Comparison of ENCODE assay signal across 27 cellular contexts in the genomic region with DNA sequence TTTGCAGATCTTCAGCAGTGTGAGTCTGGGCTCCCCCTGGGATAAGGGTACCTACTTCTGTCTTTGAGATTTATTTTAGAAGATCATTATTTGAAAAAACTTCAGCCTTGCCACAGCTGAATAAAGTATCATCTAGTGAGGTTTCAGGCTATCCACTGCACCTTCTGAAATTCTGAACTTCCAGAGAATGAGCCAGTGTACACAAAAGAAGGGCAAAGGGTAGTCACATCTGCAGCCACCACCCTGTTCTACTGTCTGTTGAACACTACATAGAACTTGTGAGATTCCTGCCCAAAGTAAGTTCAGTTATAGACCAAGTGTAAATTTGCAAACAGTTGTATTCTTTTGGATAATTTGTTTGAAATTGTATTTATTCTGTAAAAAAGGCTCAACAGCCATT. TPM values are rescaled to one million over a fixed set of nuclear protein-coding genes. Genes with fewer than 3 reads are reported as not detected.
DNase-seq lines count a peak whose midpoint lies in the region; ATAC-seq and TF ChIP-seq lines count a peak whose summit lies in the region.
"Had no signal": no experiment of that assay in that cellular context is flagged by ENCODE, and none has a peak within 500 bp of the region (broad histone marks: within the 10 kb centered on the region; RNA-seq: fewer than 3 reads in every experiment).

No MANE protein-coding gene starts in this region.

- H3K27me3 ChIP-seq in OCI-LY1 (ENCODE audit: insufficient read depth, low read length) = no peaks in the 10 kb centered on the region
- no peaks in the 10 kb centered on the region for H3K27me3 ChIP-seq in sigmoid colon
- H3K27me3 ChIP-seq: MG63, Peyer's patch, SJCRH30 had no signal

- H3K4me1 ChIP-seq in OCI-LY1 (ENCODE audit: insufficient read depth, low read length, severe bottlenecking) (peaks cover 31% of the 10 kb centered on the region), sigmoid colon (no peaks in the 10 kb centered on the region)

- TF ChIP-seq POLR2A in sigmoid colon (IDR thresholded peaks at IDR 0.05) = no peak

- H3F3A ChIP-seq in OCI-LY1 (ENCODE audit: insufficient read depth, low read length) = no peaks in the 10 kb centered on the region

- H3K4me3 ChIP-seq in OCI-LY1 (ENCODE audit: low read depth, low read length, poor library complexity, severe bottlenecking) = no peak overlapping the region
- H3K4me3 ChIP-seq in sigmoid colon = no peak overlapping the region
- H3K4me3 ChIP-seq: GM12878, K562, MG63, Peyer's patch, SJCRH30 had no signal

- H3K27ac Mint-ChIP-seq in activated T-cell treated with anti-CD3 and anti-CD28 coated beads, Interleukin-2, amount 50 U/mL, for 24 hours = peak overlapping the region; percentile 12
- H3K27ac Mint-ChIP-seq in T-helper 17 cell = no peak overlapping the region

- H3K9me3 ChIP-seq in OCI-LY1 (ENCODE audit: low read length) (no peaks in the 10 kb centered on the region), sigmoid colon (no peaks in the 10 kb centered on the region), T-helper 17 cell (ENCODE audit: control insufficient read depth, low read length, poor library complexity, severe bottlenecking) (no peaks in the 10 kb centered on the region)
- H3K9me3 ChIP-seq: MG63, Peyer's patch, SJCRH30 had no signal

- H3K9me3 Mint-ChIP-seq in activated T-cell treated with anti-CD3 and anti-CD28 coated beads, Interleukin-2, amount 50 U/mL, for 24 hours = no peaks in the 10 kb centered on the region
- H3K9me3 Mint-ChIP-seq in activated T-cell treated with anti-CD3 and anti-CD28 coated beads, Interleukin-2, amount 50 U/mL, for 4 hours = no peaks in the 10 kb centered on the region

- H3K79me2 ChIP-seq in OCI-LY1 (ENCODE audit: insufficient read depth, low read length) = no peaks in the 10 kb centered on the region

- no peak overlapping the region for H3K4me2 ChIP-seq in OCI-LY1 (ENCODE audit: low read length)

- no peak overlapping the region for H3K4me3 Mint-ChIP-seq in activated T-cell treated with anti-CD3 and anti-CD28 coated beads, Interleukin-2, amount 50 U/mL, for 24 hours
- no peak overlapping the region for H3K4me3 Mint-ChIP-seq in activated T-cell treated with anti-CD3 and anti-CD28 coated beads, Interleukin-2, amount 50 U/mL, for 4 hours
- H3K4me3 Mint-ChIP-seq in T-helper 17 cell = no peak overlapping the region

- H3K27me3 Mint-ChIP-seq in activated T-cell treated with anti-CD3 and anti-CD28 coated beads, Interleukin-2, amount 50 U/mL, for 24 hours = no peaks in the 10 kb centered on the region
- no peaks in the 10 kb centered on the region for H3K27me3 Mint-ChIP-seq in activated T-cell treated with anti-CD3 and anti-CD28 coated beads, Interleukin-2, amount 50 U/mL, for 4 hours (ENCODE audit: low read depth)
- no peaks in the 10 kb centered on the region for H3K27me3 Mint-ChIP-seq in T-helper 17 cell

- H3K9ac ChIP-seq in OCI-LY1 (ENCODE audit: low read length) = no peak overlapping the region

- peaks cover 89% of the 10 kb centered on the region for H3K36me3 Mint-ChIP-seq in activated T-cell treated with anti-CD3 and anti-CD28 coated beads, Interleukin-2, amount 50 U/mL, for 24 hours (ENCODE audit: low read depth)
- H3K36me3 Mint-ChIP-seq in activated T-cell treated with anti-CD3 and anti-CD28 coated beads, Interleukin-2, amount 50 U/mL, for 4 hours (ENCODE audit: insufficient read depth) = peaks cover 30% of the 10 kb centered on the region
- H3K36me3 Mint-ChIP-seq in T-helper 17 cell (ENCODE audit: low read depth) = peaks cover 10% of the 10 kb centered on the region

- peaks cover 3% of the 10 kb centered on the region for H3K4me1 Mint-ChIP-seq in activated T-cell treated with anti-CD3 and anti-CD28 coated beads, Interleukin-2, amount 50 U/mL, for 24 hours (ENCODE audit: low read depth)
- H3K4me1 Mint-ChIP-seq in activated T-cell treated with anti-CD3 and anti-CD28 coated beads, Interleukin-2, amount 50 U/mL, for 4 hours (ENCODE audit: low read depth) = peaks cover 3% of the 10 kb centered on the region
- H3K4me1 Mint-ChIP-seq in T-helper 17 cell = peaks cover 6% of the 10 kb centered on the region

- TF ChIP-seq EP300 in sigmoid colon (IDR thresholded peaks at IDR 0.05) = no peak

- H3K9me2 ChIP-seq in OCI-LY1 (ENCODE audit: low read depth, low read length) = no peaks in the 10 kb centered on the region

- no peak overlapping the region for H2AFZ ChIP-seq in OCI-LY1 (ENCODE audit: low read length)

- intact Hi-C loops in sigmoid colon (cut with DNase I) = no loop called here

- no peak for TF ChIP-seq CTCF in OCI-LY1 (IDR thresholded peaks at IDR 0.05; ENCODE audit: low read length)
- no peak for TF ChIP-seq CTCF in sigmoid colon (IDR thresholded peaks at IDR 0.05)

- no peaks in the 10 kb centered on the region for H4K20me1 ChIP-seq in OCI-LY1 (ENCODE audit: insufficient read depth, low read length)

- no peak for ATAC-seq in activated T-cell treated with anti-CD3 and anti-CD28 coated beads, Interleukin-2, amount 50 U/mL, for 4 hours
- peak; percentile 97 for ATAC-seq in left lobe of liver
- ATAC-seq in T-helper 17 cell = no peak
- no peak for ATAC-seq in GM18511 (IDR thresholded peaks at IDR 0.05; ENCODE audit: unreplicated experiment)
- ATAC-seq: GM12878, K562 had no signal

- H3K36me3 ChIP-seq in OCI-LY1 (ENCODE audit: insufficient read depth, low read length) (peaks cover 73% of the 10 kb centered on the region), sigmoid colon (peaks cover 8 to 77% (median 30%) of the 10 kb centered on the region in 4 donors)

- DNase-seq in activated T-cell treated with anti-CD3 and anti-CD28 coated beads, Interleukin-2, amount 50 U/mL, for 24 hours = no peak
- DNase-seq in activated T-cell treated with anti-CD3 and anti-CD28 coated beads, Interleukin-2, amount 50 U/mL, for 4 hours = no peak
- no peak for DNase-seq in left lobe of liver (ENCODE audit: low spot score)
- DNase-seq in sigmoid colon = peak; percentile 11
- no peak for DNase-seq in T-helper 17 cell
- no peak for DNase-seq in DMS153 (lab: John Stamatoyannopoulos, UW)
- DNase-seq: 8988T; AML-193; C1 segment of cervical spinal cord; COR-L47; DMS 273 treated with DMSO at 0.1 percent for 48 hours; DND-41; H7; MG63; NCI-H1092; NCI-H1436; NCI-H2029; NCI-H345; NCI-H524; NCI-H774; NK-92 treated with Interleukin-12 subunit alpha and Interleukin-12 subunit beta, amount 100 ng/mL, for 24 hours; Peyer's patch had no signal

- H3K27ac ChIP-seq in OCI-LY1 (ENCODE audit: low read depth, low read length, poor library complexity, severe bottlenecking) (peak overlapping the region; percentile 25), sigmoid colon (no peak overlapping the region)
- H3K27ac ChIP-seq: Peyer's patch, SJCRH30 had no signal

RNA-seq across cellular contexts. Expression of gene PTPN23, which starts 38.0 kb away (rescaled TPM):
- 10 to 100 TPM; 34.9 to 44.8 (median 42.2) TPM for total RNA-seq in activated T-cell treated with anti-CD3 and anti-CD28 coated beads, Interleukin-2, amount 50 U/mL, for 4 hours
- 20.4 TPM for total RNA-seq in left lobe of liver
- total RNA-seq in sigmoid colon = 10 to 100 TPM; 11.0 to 26.9 (median 14.7) TPM
- polyA plus RNA-seq in sigmoid colon = 10 to 100 TPM in 2 of 3 donors, 1 to 10 TPM in 1; 7.8 to 23.1 (median 10.2) TPM
- total RNA-seq in T-helper 17 cell = 10 to 100 TPM; 36.8 to 38.6 TPM
